10 cellular contexts compared by ENCODE assay signal in the genomic region with DNA sequence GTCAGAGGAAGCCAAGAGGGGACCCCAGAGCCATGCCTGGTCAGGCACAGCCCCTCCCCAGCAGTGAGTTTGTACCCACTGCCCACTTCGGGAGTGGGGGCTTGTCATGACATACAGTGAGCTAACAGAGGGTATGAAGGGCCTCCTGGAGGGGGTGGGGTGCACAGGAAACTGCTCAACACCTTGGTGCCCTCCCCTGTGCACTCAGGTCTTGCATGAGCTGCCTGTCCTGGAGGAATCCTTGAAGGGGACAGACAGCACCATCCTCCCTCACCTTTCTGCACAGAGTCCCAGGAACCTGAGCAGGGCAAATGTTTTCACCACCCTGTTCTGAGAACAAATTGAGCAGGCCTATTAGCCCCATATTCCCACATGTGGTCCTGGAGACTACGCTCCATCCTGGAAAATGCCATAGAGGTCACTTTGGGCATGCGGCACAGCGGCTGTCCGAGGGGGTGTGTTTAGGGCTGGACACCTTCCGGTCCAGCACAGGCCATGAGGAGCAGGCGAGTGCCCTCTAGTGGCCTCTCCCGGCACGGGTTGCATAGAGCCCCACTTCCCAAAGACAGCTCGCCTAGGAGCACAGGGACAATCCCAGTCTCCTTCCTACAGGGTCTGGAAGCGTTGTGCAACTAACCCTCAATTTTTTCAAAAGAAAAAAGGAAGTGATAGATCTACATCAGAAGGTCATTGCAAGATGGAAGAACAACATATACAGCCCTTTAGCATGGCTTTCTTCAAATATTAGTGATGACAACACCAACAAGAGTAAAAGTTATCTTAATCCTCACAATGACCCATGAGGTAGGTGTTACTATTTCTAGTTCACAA. TPM values are rescaled to one million over a fixed set of nuclear protein-coding genes. Genes with fewer than 3 reads are reported as not detected.
DNase-seq lines count a peak whose midpoint lies in the region; ATAC-seq and TF ChIP-seq lines count a peak whose summit lies in the region.
"Had no signal": no experiment of that assay in that cellular context is flagged by ENCODE, and none has a peak within 500 bp of the region (broad histone marks: within the 10 kb centered on the region; RNA-seq: fewer than 3 reads in every experiment).

No MANE protein-coding gene starts in this region.

- H3K18ac ChIP-seq in mesenchymal stem cell (ENCODE audit: low read depth in 1 of 2, low read length in 2 of 2) = peak overlapping the region; percentile 24 to 61

- H3K36me3 ChIP-seq in SJSA1 (no peaks in the 10 kb centered on the region), endodermal cell (ENCODE audit: control insufficient read depth, insufficient read depth, low read length) (no peaks in the 10 kb centered on the region), mesenchymal stem cell (ENCODE audit: control insufficient read depth in 1 of 2, insufficient read depth in 2 of 2, low read depth in 1 of 2, low read length in 2 of 2) (no peaks in the 10 kb centered on the region)

- H2BK12ac ChIP-seq in mesenchymal stem cell (ENCODE audit: low read length in 2 of 2) = peak overlapping the region; percentile 37 to 75

- H3K9me3 ChIP-seq in SJSA1 (replicated peaks) (no peaks in the 10 kb centered on the region), endodermal cell (ENCODE audit: control insufficient read depth, low read length) (no peaks in the 10 kb centered on the region), mesenchymal stem cell (ENCODE audit: control insufficient read depth, low read length) (no peaks in the 10 kb centered on the region)

- no peak overlapping the region for H3K14ac ChIP-seq in mesenchymal stem cell (ENCODE audit: low read length in 2 of 2)

- H3K9me3 Mint-ChIP-seq in endodermal cell (no peaks in the 10 kb centered on the region), type B pancreatic cell (no peaks in the 10 kb centered on the region)
- H3K9me3 Mint-ChIP-seq: CD8-positive, alpha-beta memory T cell; stimulated activated naive CD8-positive, alpha-beta T cell treated with anti-CD3 and anti-CD28 coated beads, Interleukin-15, Interleukin-2, amounts not matched to agents 100 ng/mL and 50 ng/mL, for 24 hours had no signal

- TF ChIP-seq CTCF in endodermal cell (conservative IDR thresholded peaks at IDR 0.05) (peak; percentile 99), type B pancreatic cell (conservative IDR thresholded peaks at IDR 0.05) (peak; percentile 93)

- H3K4ac ChIP-seq in mesenchymal stem cell (ENCODE audit: low read depth in 1 of 2, low read length in 2 of 2) = peak overlapping the region in 1 of 2 experiments; percentile 26

- WGBS in endodermal cell (ENCODE audit: insufficient coverage in 1 of 2, insufficient read length in 1 of 2), 2 experiments = 34 to 46% methylated on average over 7 to 11 of the region's 11 CpGs
- WGBS in mesenchymal stem cell = 26% methylated on average over 10 of the region's 11 CpGs

- H2AFZ ChIP-seq in mesenchymal stem cell (ENCODE audit: low read depth, low read length) = no peak overlapping the region

- no peak overlapping the region for H3K23ac ChIP-seq in mesenchymal stem cell (ENCODE audit: low read length in 2 of 2)

- peaks cover 12% of the 10 kb centered on the region for H3K4me1 Mint-ChIP-seq in endodermal cell
- H3K4me1 Mint-ChIP-seq in type B pancreatic cell (ENCODE audit: unreplicated experiment) = peaks cover 29% of the 10 kb centered on the region

- no peak overlapping the region for H3K27ac ChIP-seq in SJSA1
- no peak overlapping the region for H3K27ac ChIP-seq in endodermal cell (ENCODE audit: low read depth, low read length)
- H3K27ac ChIP-seq in mesenchymal stem cell (ENCODE audit: low read length, poor library complexity, severe bottlenecking) = no peak overlapping the region

- no peak overlapping the region for H3K4me3 Mint-ChIP-seq in endodermal cell
- H3K4me3 Mint-ChIP-seq in type B pancreatic cell = no peak overlapping the region
- H3K4me3 Mint-ChIP-seq: CD8-positive, alpha-beta memory T cell; stimulated activated naive CD8-positive, alpha-beta T cell treated with anti-CD3 and anti-CD28 coated beads, Interleukin-15, Interleukin-2, amounts not matched to agents 100 ng/mL and 50 ng/mL, for 24 hours had no signal

- H4K91ac ChIP-seq in mesenchymal stem cell (ENCODE audit: low read length) = peak overlapping the region; percentile 91

- no peaks in the 10 kb centered on the region for H3K79me1 ChIP-seq in mesenchymal stem cell (replicated peaks; ENCODE audit: low read length, poor library complexity, severe bottlenecking)

- H2AK5ac ChIP-seq in mesenchymal stem cell (ENCODE audit: low read length, severe bottlenecking) = no peak overlapping the region

- no peaks in the 10 kb centered on the region for H3K4me1 ChIP-seq in SJSA1 (replicated peaks)
- peaks cover 4% of the 10 kb centered on the region for H3K4me1 ChIP-seq in endodermal cell (ENCODE audit: control insufficient read depth, insufficient read depth, low read length)
- H3K4me1 ChIP-seq in mesenchymal stem cell (ENCODE audit: control insufficient read depth, insufficient read depth, low read depth, low read length) = peaks cover 20% of the 10 kb centered on the region

- H3K9ac ChIP-seq in endodermal cell (ENCODE audit: extremely low read depth, low read length, poor library complexity, severe bottlenecking) = no peak overlapping the region
- peak overlapping the region; percentile 61 for H3K9ac ChIP-seq in mesenchymal stem cell (ENCODE audit: low read length)

- DNase-seq in NCI-H1694 (lab: John Stamatoyannopoulos, UW) (peak; percentile 26), NCI-H1694 treated with DMSO at 0.1 percent for 48 hours (lab: John Stamatoyannopoulos, UW) (no peak), HT-29 (ENCODE audit: low spot score) (peak; percentile 84), SJSA1 (ENCODE audit: low read depth in 1 of 2, low spot score in 2 of 2) (peak; percentile 55 to 78), endodermal cell (peak; percentile 97), mesenchymal stem cell (peak; percentile 72), type B pancreatic cell (ENCODE audit: extremely low spot score, unreplicated experiment) (peak; percentile 78)

- H2BK120ac ChIP-seq in mesenchymal stem cell (ENCODE audit: low read depth, low read length) = peak overlapping the region; percentile 66

- H3K27ac Mint-ChIP-seq in endodermal cell (peak overlapping the region; percentile 61), type B pancreatic cell (peak overlapping the region; percentile 14)
- H3K27ac Mint-ChIP-seq: stimulated activated naive CD8-positive, alpha-beta T cell treated with anti-CD3 and anti-CD28 coated beads, Interleukin-15, Interleukin-2, amounts not matched to agents 100 ng/mL and 50 ng/mL, for 24 hours had no signal

- no peak overlapping the region for H3K4me2 ChIP-seq in mesenchymal stem cell (ENCODE audit: low read length, poor library complexity, severe bottlenecking)

- peak overlapping the region; percentile 89 for H4K8ac ChIP-seq in mesenchymal stem cell (ENCODE audit: low read length)

- no peak overlapping the region for H2BK5ac ChIP-seq in mesenchymal stem cell (ENCODE audit: low read depth, low read length, poor library complexity, severe bottlenecking)

- H3K27me3 ChIP-seq in SJSA1 (replicated peaks) (no peaks in the 10 kb centered on the region), endodermal cell (ENCODE audit: control insufficient read depth, insufficient read depth, low read length, poor library complexity, severe bottlenecking) (peaks cover 6% of the 10 kb centered on the region), mesenchymal stem cell (ENCODE audit: control insufficient read depth in 1 of 2, insufficient read depth in 1 of 2, low read length in 2 of 2) (no peaks in the 10 kb centered on the region)

- H2BK15ac ChIP-seq in mesenchymal stem cell (ENCODE audit: low read depth, poor library complexity, severe bottlenecking) = peak overlapping the region; percentile 70

- H3K36me3 Mint-ChIP-seq in endodermal cell (ENCODE audit: low read depth) = no peaks in the 10 kb centered on the region
- H3K36me3 Mint-ChIP-seq in type B pancreatic cell = no peaks in the 10 kb centered on the region
- H3K36me3 Mint-ChIP-seq: CD8-positive, alpha-beta memory T cell had no signal

- H3K4me3 ChIP-seq in SJSA1 = no peak overlapping the region
- H3K4me3 ChIP-seq in endodermal cell (ENCODE audit: low read length) = no peak overlapping the region
- H3K4me3 ChIP-seq in mesenchymal stem cell (ENCODE audit: insufficient read depth in 1 of 2, low read depth in 1 of 2, low read length in 2 of 2) = peak overlapping the region in 1 of 2 experiments; percentile 55

- H3K27me3 Mint-ChIP-seq in endodermal cell (ENCODE audit: insufficient read depth) (peaks cover 9% of the 10 kb centered on the region), type B pancreatic cell (no peaks in the 10 kb centered on the region)
- H3K27me3 Mint-ChIP-seq: CD8-positive, alpha-beta memory T cell; stimulated activated naive CD8-positive, alpha-beta T cell treated with anti-CD3 and anti-CD28 coated beads, Interleukin-15, Interleukin-2, amounts not matched to agents 100 ng/mL and 50 ng/mL, for 24 hours had no signal

- no peak for ATAC-seq in GM21825 (IDR thresholded peaks at IDR 0.05; ENCODE audit: unreplicated experiment)

RNA-seq across cellular contexts. Expression of gene ZFP36L1, which starts 31.9 kb away (rescaled TPM):
- 83.8 and 88.6 TPM in 2 replicates for total RNA-seq in HT-29 (2014; rRNA removed; shearing (Covaris generic))
- 11.0 and 22.0 TPM in 2 replicates for total RNA-seq in SJSA1 (2014; rRNA removed; shearing (Covaris generic))
- total RNA-seq in endodermal cell (10 to 100 TPM; 99.4 to 99.6 TPM), type B pancreatic cell (ENCODE audit: low replicate concordance) (457 and 564 TPM in 2 replicates)
- 215 TPM for polyA plus RNA-seq in endodermal cell (2013, experiment 1 of 2)
- polyA plus RNA-seq in endodermal cell (2013, experiment 2 of 2) = 172 TPM
- polyA plus RNA-seq in mesenchymal stem cell (2013, experiment 1 of 2) = 407 TPM
- polyA plus RNA-seq in mesenchymal stem cell (2013, experiment 2 of 2) = 408 TPM
